Comparison of ENCODE assay signal across 9 cellular contexts in the genomic region with DNA sequence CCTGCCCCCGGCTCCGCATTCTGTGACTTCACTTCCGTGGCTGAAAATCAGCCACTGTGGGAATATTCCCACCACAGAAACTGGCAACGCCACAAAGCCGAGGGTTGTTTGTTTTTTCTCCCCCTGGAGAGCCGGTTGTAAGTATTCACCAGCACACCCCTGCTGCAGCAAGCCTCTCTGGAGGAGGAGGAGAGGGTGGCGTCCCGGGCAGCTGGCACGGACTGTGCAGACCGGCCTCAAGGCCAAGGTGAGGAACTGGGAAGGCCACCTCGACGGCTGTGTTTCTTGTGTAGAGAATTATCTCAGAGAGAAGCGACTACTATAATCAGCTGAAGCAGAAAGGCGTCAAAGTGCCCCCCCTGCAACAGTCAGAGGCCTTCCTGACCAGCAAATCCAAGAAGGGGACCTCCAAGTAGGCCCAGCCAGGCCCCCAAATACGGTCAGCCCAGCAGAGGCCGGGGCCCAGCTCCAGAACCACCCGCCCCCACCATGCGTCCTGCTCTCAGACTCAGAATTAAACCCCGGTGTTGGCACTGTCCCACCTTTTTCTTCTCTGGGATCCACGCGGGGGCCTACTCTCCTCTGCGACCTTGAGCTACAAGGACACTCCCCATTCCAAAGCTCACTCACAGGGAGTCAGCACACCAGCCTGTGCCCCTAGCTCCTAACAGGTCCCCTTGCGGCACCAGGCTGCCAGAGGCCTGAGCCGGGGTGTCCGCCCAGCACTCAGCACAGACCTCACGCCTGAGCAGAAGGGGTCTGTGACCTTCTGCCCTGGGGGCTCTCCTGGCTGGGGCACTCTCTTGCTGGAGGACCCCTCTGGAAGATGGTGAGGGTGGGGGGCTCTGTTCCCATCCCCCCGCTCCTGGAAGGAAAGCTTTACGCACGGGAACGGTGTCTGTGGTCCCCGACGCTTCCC. TPM values are rescaled to one million over a fixed set of nuclear protein-coding genes. Genes with fewer than 3 reads are reported as not detected.
DNase-seq lines count a peak whose midpoint lies in the region; ATAC-seq and TF ChIP-seq lines count a peak whose summit lies in the region.
"Had no signal": no experiment of that assay in that cellular context is flagged by ENCODE, and none has a peak within 500 bp of the region (broad histone marks: within the 10 kb centered on the region; RNA-seq: fewer than 3 reads in every experiment).

No MANE protein-coding gene starts in this region.

- H2AFZ ChIP-seq in Loucy (ENCODE audit: low read length) = no peak overlapping the region; the same call in 1 of the 2 replicates

- no peaks in the 10 kb centered on the region for H3K79me2 ChIP-seq in Loucy (ENCODE audit: insufficient read depth, low read length)

- H3K36me3 ChIP-seq in BJ (ENCODE audit: control insufficient read depth, insufficient read depth, low read length) = no peaks in the 10 kb centered on the region; the same call in 1 of the 2 replicates
- H3K36me3 ChIP-seq in Loucy (ENCODE audit: insufficient read depth, low read length) = no peaks in the 10 kb centered on the region
- no peaks in the 10 kb centered on the region for H3K36me3 ChIP-seq in ectodermal cell (ENCODE audit: control insufficient read depth, insufficient read depth, low read length)
- H3K36me3 ChIP-seq: thyroid gland had no signal

- H3K4me3 ChIP-seq in BJ (ENCODE audit: low read depth, low read length) (peak overlapping the region; percentile 63), Loucy (ENCODE audit: low read length, poor library complexity, severe bottlenecking) (peak overlapping the region; percentile 66), ectodermal cell (ENCODE audit: insufficient read depth, low read depth, low read length) (peak overlapping the region; percentile 51)

- CTCF ChIA-PET in BJ (lab: Yijun Ruan, JAX) = interaction anchor here (0.9 kb wide), 1 partner anchor 10 kb away, joined by 3 read pairs; no protein-coding TSS in a partner anchor

- peak overlapping the region; percentile 22 for H3K9ac ChIP-seq in Loucy (ENCODE audit: low read depth, low read length, poor library complexity, severe bottlenecking)

- H3K9me3 Mint-ChIP-seq in natural killer cell = no peaks in the 10 kb centered on the region

- ATAC-seq in natural killer cell = no peak
- no peak for ATAC-seq in GM18505 (IDR thresholded peaks at IDR 0.05; ENCODE audit: unreplicated experiment)
- no peak for ATAC-seq in GM19351 (IDR thresholded peaks at IDR 0.05; ENCODE audit: unreplicated experiment)

- DNase-seq in BJ (ENCODE audit: low read depth) (no peak), natural killer cell (no peak), NCI-H2171 treated with DMSO at 0.1 percent for 48 hours (lab: John Stamatoyannopoulos, UW) (no peak), midbrain (lab: John Stamatoyannopoulos, UW) (no peak)

- no peaks in the 10 kb centered on the region for H3K9me3 ChIP-seq in Loucy (ENCODE audit: insufficient read depth, low read depth, low read length)
- no peaks in the 10 kb centered on the region for H3K9me3 ChIP-seq in ectodermal cell (ENCODE audit: control insufficient read depth, low read length)
- H3K9me3 ChIP-seq: thyroid gland had no signal

- H3K4me3 Mint-ChIP-seq in natural killer cell = peak overlapping the region; percentile 60

- H3K27ac Mint-ChIP-seq in natural killer cell = no peak overlapping the region

- POLR2A ChIA-PET in BJ (lab: Charles Lee) = no interaction called here

- no peak for TF ChIP-seq POLR2A in GM18505 (IDR thresholded peaks at IDR 0.05; ENCODE audit: borderline replicate concordance, extremely low read depth, insufficient read depth, insufficient read length)

- peaks cover 2% of the 10 kb centered on the region; the same call in 1 of the 2 replicates for H3K27me3 ChIP-seq in BJ (ENCODE audit: control insufficient read depth, insufficient read depth, low read length)
- no peaks in the 10 kb centered on the region for H3K27me3 ChIP-seq in Loucy (ENCODE audit: insufficient read depth, low read length, poor library complexity, severe bottlenecking)
- peaks cover 13% of the 10 kb centered on the region for H3K27me3 ChIP-seq in ectodermal cell (ENCODE audit: control insufficient read depth, insufficient read depth, low read length, poor library complexity, severe bottlenecking)
- H3K27me3 ChIP-seq: thyroid gland had no signal

- H3K36me3 Mint-ChIP-seq in natural killer cell = no peaks in the 10 kb centered on the region

- peaks cover 0 to 16% of the 10 kb centered on the region in 2 donors for H3K4me1 Mint-ChIP-seq in natural killer cell

- H3K27me3 Mint-ChIP-seq in natural killer cell (ENCODE audit: low read depth in 2 of 2) = peaks cover 0 to 2% of the 10 kb centered on the region in 2 donors

- H4K20me1 ChIP-seq in Loucy (ENCODE audit: insufficient read depth, low read length, poor library complexity, severe bottlenecking) = no peaks in the 10 kb centered on the region

- TF ChIP-seq CTCF in BJ (IDR thresholded peaks at IDR 0.05; ENCODE audit: insufficient read depth, low read depth, low read length) (no peak), Loucy (conservative IDR thresholded peaks at IDR 0.05; ENCODE audit: low read length) (no peak), natural killer cell (IDR thresholded peaks at IDR 0.05) (no peak)

- 65% methylated on average over 32 of the region's 32 CpGs for WGBS in ectodermal cell, 2 experiments

- no peak overlapping the region for H3K27ac ChIP-seq in ectodermal cell (ENCODE audit: insufficient read depth, low read depth, low read length, poor library complexity, severe bottlenecking)

- H3F3A ChIP-seq in Loucy (ENCODE audit: low read depth) = no peaks in the 10 kb centered on the region

- H3K9me2 ChIP-seq in Loucy (replicated peaks; ENCODE audit: low read depth, low read length) = no peaks in the 10 kb centered on the region

- peak overlapping the region; percentile 56 for H3K4me2 ChIP-seq in Loucy (ENCODE audit: low read depth, low read length, poor library complexity, severe bottlenecking)

- intact Hi-C loops in natural killer cell (cut with micrococcal nuclease) = loop anchor here (5.0 kb wide), 1 partner anchor 131 kb away; a partner anchor contains a TSS

- H3K4me1 ChIP-seq in Loucy (ENCODE audit: insufficient read depth, low read length, poor library complexity, severe bottlenecking) (peaks cover 5% of the 10 kb centered on the region), ectodermal cell (ENCODE audit: control insufficient read depth, insufficient read depth, low read length) (peaks cover 36% of the 10 kb centered on the region)

RNA-seq across cellular contexts. Expression of a gene that starts 1.2 kb away (rescaled TPM):
- polyA plus RNA-seq in BJ (2011; rRNA removed) = 1.0 TPM in 2 replicates
- 1.2 and 1.6 TPM in 2 replicates for polyA minus RNA-seq in BJ (2011; rRNA and poly(A)+ RNA removed)
- 3.6 TPM for polyA plus RNA-seq in ectodermal cell (2013, experiment 1 of 4)
- polyA plus RNA-seq in ectodermal cell (2013, experiment 2 of 4) = 4.2 TPM
- polyA plus RNA-seq in ectodermal cell (2013, experiment 3 of 4) = 6.1 TPM
- polyA plus RNA-seq in ectodermal cell (2013, experiment 4 of 4) = 3.6 TPM
- total RNA-seq in natural killer cell = 1 to 10 TPM in 2 of 3 donors, under 1 TPM in 1; 0.78 to 2.6 (median 1.6) TPM

RNA-seq across cellular contexts. Expression of a gene that starts 19.1 kb away (rescaled TPM):
- not detected in 2 replicates for polyA plus RNA-seq in BJ (2011; rRNA removed)
- not detected in 2 replicates for polyA minus RNA-seq in BJ (2011; rRNA and poly(A)+ RNA removed)
- polyA plus RNA-seq in ectodermal cell (2013, experiment 1 of 4) = not detected
- polyA plus RNA-seq in ectodermal cell (2013, experiment 2 of 4) = not detected
- not detected for polyA plus RNA-seq in ectodermal cell (2013, experiment 3 of 4)
- polyA plus RNA-seq in ectodermal cell (2013, experiment 4 of 4) = not detected
- total RNA-seq in natural killer cell = not detected

RNA-seq across cellular contexts. Expression of a gene that starts 24.9 kb away (rescaled TPM):
- 17.7 and 22.8 TPM in 2 replicates for polyA plus RNA-seq in BJ (2011; rRNA removed)
- 7.8 and 9.0 TPM in 2 replicates for polyA minus RNA-seq in BJ (2011; rRNA and poly(A)+ RNA removed)
- 57.4 TPM for polyA plus RNA-seq in ectodermal cell (2013, experiment 1 of 4)
- 63.8 TPM for polyA plus RNA-seq in ectodermal cell (2013, experiment 2 of 4)
- polyA plus RNA-seq in ectodermal cell (2013, experiment 3 of 4) = 32.0 TPM
- 37.0 TPM for polyA plus RNA-seq in ectodermal cell (2013, experiment 4 of 4)
- 10 to 100 TPM; 33.5 to 49.8 (median 45.2) TPM for total RNA-seq in natural killer cell
